18 cellular contexts compared by ENCODE assay signal in the genomic region with DNA sequence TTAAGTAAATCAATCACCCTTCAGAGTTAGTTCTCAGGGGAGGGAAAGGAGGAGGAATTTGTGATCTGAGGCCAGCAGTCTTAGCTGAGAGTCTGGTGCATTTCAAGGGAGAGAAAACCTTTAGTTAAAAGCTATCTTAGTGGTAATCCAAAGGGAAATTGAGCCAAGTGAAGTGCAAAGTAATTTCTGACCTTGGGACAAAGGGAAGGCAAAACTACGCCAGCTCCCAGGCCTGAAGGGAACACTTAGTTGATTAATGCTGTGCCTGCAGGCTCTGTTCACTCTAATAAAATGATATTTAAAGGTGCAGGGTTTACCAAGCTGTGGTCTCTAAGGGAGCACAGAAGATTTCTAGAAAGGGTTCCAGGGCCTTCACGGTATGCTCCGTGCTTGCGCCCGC. TPM values are rescaled to one million over a fixed set of nuclear protein-coding genes. Genes with fewer than 3 reads are reported as not detected.
DNase-seq lines count a peak whose midpoint lies in the region; ATAC-seq and TF ChIP-seq lines count a peak whose summit lies in the region.
"Had no signal": no experiment of that assay in that cellular context is flagged by ENCODE, and none has a peak within 500 bp of the region (broad histone marks: within the 10 kb centered on the region; RNA-seq: fewer than 3 reads in every experiment).

No MANE protein-coding gene starts in this region.

- no peak for DNase-seq in heart left ventricle
- DNase-seq in Right ventricle myocardium inferior (ENCODE audit: missing footprints): no peak
- DNase-seq in ovary: peak in 3 of 5 donors; percentile 31 to 52 (median 51)
- no peak for DNase-seq in tibial artery
- no peak for DNase-seq in SKM-1 treated with dmso at 0.1 percent for 144 hours (lab: John Stamatoyannopoulos, UW; ENCODE audit: unreplicated experiment)
- DNase-seq in globus pallidus (ENCODE audit: low spot score): no peak
- DNase-seq: 8988T, H7, MG63, NCI-H1105, NCI-H1694 treated with DMSO at 0.1 percent for 48 hours, NCI-H345, NCI-H526 treated with DMSO at 0.1 percent for 48 hours had no signal

- WGBS in heart left ventricle, 4 donors: 32 to 62% (median 60%) methylated on average over 1 to 5 of the region's 5 CpGs
- WGBS in gastroesophageal sphincter (ENCODE audit: low coverage in 1 of 2), 2 donors: 13 to 52% methylated on average over 1 to 3 of the region's 5 CpGs
- WGBS in ovary, 3 donors: 20 to 28% (median 27%) methylated on average over 5 of the region's 5 CpGs

- H3K9me3 ChIP-seq in heart left ventricle (peaks cover 0 to 7% (median 0%) of the 10 kb centered on the region in 12 donors), gastroesophageal sphincter (no peaks in the 10 kb centered on the region), ovary (no peaks in the 10 kb centered on the region), tibial artery (no peaks in the 10 kb centered on the region)
- H3K9me3 ChIP-seq: BLaER1, MG63 had no signal

- intact Hi-C loops in heart left ventricle (cut with DNase I): loop anchor here in 1 of 10 donors (5.0 kb wide), 1 partner anchor 68 kb away; no protein-coding TSS in a partner anchor
- intact Hi-C loops in Right ventricle myocardium inferior (cut with DNase I): no loop called here
- intact Hi-C loops in ovary (cut with DNase I): loop anchor here in 1 of 4 donors (10.0 kb wide), 1 partner anchor 111 kb away; no protein-coding TSS in a partner anchor
- intact Hi-C loops in tibial artery (cut with DNase I; ENCODE audit: low total_unique reads): no loop called here

- H3K4me1 ChIP-seq in heart left ventricle (peaks cover 0 to 37% (median 23%) of the 10 kb centered on the region in 12 donors), gastroesophageal sphincter (peaks cover 8 to 32% (median 10%) of the 10 kb centered on the region in 3 donors), ovary (ENCODE audit: insufficient read depth) (peaks cover 18% of the 10 kb centered on the region), tibial artery (peaks cover 0 to 34% (median 23%) of the 10 kb centered on the region in 4 donors)
- H3K4me1 ChIP-seq: BLaER1 had no signal

- H3K27me3 ChIP-seq in heart left ventricle (no peaks in the 10 kb centered on the region), gastroesophageal sphincter (no peaks in the 10 kb centered on the region), ovary (no peaks in the 10 kb centered on the region), tibial artery (no peaks in the 10 kb centered on the region)
- H3K27me3 ChIP-seq: BLaER1 had no signal

- ATAC-seq in heart left ventricle (peak in 2 of 4 donors; percentile 28 to 31), Right ventricle myocardium inferior (no peak), gastroesophageal sphincter (no peak), HG02763 (IDR thresholded peaks at IDR 0.05; ENCODE audit: unreplicated experiment) (no peak)

- no peak for TF ChIP-seq POLR2A in heart left ventricle (IDR thresholded peaks at IDR 0.05)
- no peak for TF ChIP-seq POLR2A in gastroesophageal sphincter (IDR thresholded peaks at IDR 0.05)
- no peak for TF ChIP-seq POLR2A in ovary (IDR thresholded peaks at IDR 0.05)

- no peak for TF ChIP-seq CTCF in heart left ventricle (IDR thresholded peaks at IDR 0.05)
- no peak for TF ChIP-seq CTCF in gastroesophageal sphincter (IDR thresholded peaks at IDR 0.05)
- no peak for TF ChIP-seq CTCF in ovary (IDR thresholded peaks at IDR 0.05)
- no peak for TF ChIP-seq CTCF in tibial artery (IDR thresholded peaks at IDR 0.05)

- H3K27ac ChIP-seq in heart left ventricle (peak overlapping the region in 7 of 12 donors; percentile 20 to 69 (median 51)), gastroesophageal sphincter (peak overlapping the region in 3 of 4 donors; percentile 41 to 70 (median 51)), ovary (peak overlapping the region; percentile 42 to 73), tibial artery (peak overlapping the region; percentile 45 to 67)
- H3K27ac ChIP-seq: BLaER1, KMS-11 had no signal

- H3K4me3 ChIP-seq in heart left ventricle (no peak overlapping the region), gastroesophageal sphincter (no peak overlapping the region), ovary (no peak overlapping the region), tibial artery (no peak overlapping the region)
- H3K4me3 ChIP-seq: BLaER1, MG63 had no signal

- H3K36me3 ChIP-seq in heart left ventricle (no peaks in the 10 kb centered on the region), gastroesophageal sphincter (no peaks in the 10 kb centered on the region), ovary (no peaks in the 10 kb centered on the region), tibial artery (no peaks in the 10 kb centered on the region)
- H3K36me3 ChIP-seq: BLaER1, MG63 had no signal

- no peak for TF ChIP-seq EP300 in gastroesophageal sphincter (IDR thresholded peaks at IDR 0.05)
- TF ChIP-seq EP300 in ovary (IDR thresholded peaks at IDR 0.05): no peak

RNA-seq across cellular contexts. Expression of a gene that starts 23.1 kb away (rescaled TPM):
- total RNA-seq in heart left ventricle (10 to 100 TPM in 4 of 9 donors, 1 to 10 TPM in 5; 6.1 to 33.2 (median 8.5) TPM), Right ventricle myocardium inferior (7.7 TPM), gastroesophageal sphincter (10 to 100 TPM; 19.3 to 53.6 (median 37.9) TPM), ovary (100 to 1,000 TPM; 110 to 158 (median 137) TPM)
- polyA plus RNA-seq in heart left ventricle (1 to 10 TPM; 3.0 to 7.0 TPM), ovary (100 to 1,000 TPM; 116 to 175 TPM)
- total RNA-seq: H7, OCI-LY7 had no signal

Comparison
In these comparisons a context has a peak if more than half of its experiments do, and no peak if none do; other contexts are left out.
1. DNase-seq: peak in ovary (3 of 5); none in heart left ventricle (0 of 5), Right ventricle myocardium inferior (single experiment), tibial artery (0 of 2), SKM-1 treated with dmso at 0.1 percent for 144 hours (single experiment) and globus pallidus (single experiment).
2. Peak in every context shown above with its lines, with median percentiles within 50 percentile points of each other: H3K27ac ChIP-seq.